20 cellular contexts compared by ENCODE assay signal in the genomic region with DNA sequence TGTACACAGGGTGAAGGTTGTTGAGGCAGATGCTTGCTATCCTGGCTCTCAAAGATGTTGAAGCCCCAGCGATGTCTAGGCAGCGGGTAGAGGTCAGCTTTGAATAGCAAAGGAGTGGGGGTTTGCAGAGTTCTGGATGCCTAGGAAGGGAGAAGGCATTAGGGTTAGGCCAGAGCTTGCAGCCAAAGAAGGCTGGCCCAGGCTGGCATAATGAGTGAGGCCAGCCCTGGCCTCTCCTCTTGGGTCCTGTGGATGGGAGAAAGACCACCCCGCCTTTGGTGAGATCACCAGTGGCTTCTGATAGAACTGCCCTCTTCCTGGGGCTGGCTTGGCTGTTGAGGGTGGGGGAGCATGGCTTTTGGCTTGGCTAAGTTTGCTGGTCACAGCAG. TPM values are rescaled to one million over a fixed set of nuclear protein-coding genes. Genes with fewer than 3 reads are reported as not detected.
"Had no signal": no experiment of that assay in that cellular context is flagged by ENCODE, and none has a peak within 500 bp of the region (broad histone marks: within the 10 kb centered on the region; RNA-seq: fewer than 3 reads in every experiment).

No MANE protein-coding gene starts in this region.

- H3K4me3 Mint-ChIP-seq: stimulated activated naive CD8-positive, alpha-beta T cell treated with anti-CD3 and anti-CD28 coated beads, Interleukin-15, Interleukin-2, amounts not matched to agents 100 ng/mL and 50 ng/mL, for 24 hours; T-helper 1 cell treated with Interleukin-12 subunit alpha and Interleukin-12 subunit beta and Interleukin-4 antibody, amounts not matched to agents 30 μg/mL and 1 μg/mL, for 36 hours had no signal

- H3K36me3 ChIP-seq: gastrocnemius medialis, heart right ventricle, lower lobe of right lung, thoracic aorta, upper lobe of right lung, WERI-Rb-1 had no signal

- H3K27me3 ChIP-seq: upper lobe of right lung had no signal

- H3K9me3 ChIP-seq: gastrocnemius medialis, heart right ventricle, lower lobe of right lung, thoracic aorta, upper lobe of right lung had no signal

- H3K27ac ChIP-seq: gastrocnemius medialis, heart right ventricle, lower lobe of right lung, thoracic aorta, upper lobe of right lung, WERI-Rb-1 had no signal

- H3K4me1 ChIP-seq: gastrocnemius medialis, heart right ventricle, lower lobe of right lung, upper lobe of right lung had no signal

- H3K9me3 Mint-ChIP-seq: stimulated activated naive CD8-positive, alpha-beta T cell treated with anti-CD3 and anti-CD28 coated beads, Interleukin-15, Interleukin-2, amounts not matched to agents 100 ng/mL and 50 ng/mL, for 24 hours; T-helper 1 cell treated with Interleukin-12 subunit alpha and Interleukin-12 subunit beta and Interleukin-4 antibody, amounts not matched to agents 30 μg/mL and 1 μg/mL, for 36 hours had no signal

- H3K4me3 ChIP-seq: gastrocnemius medialis, heart right ventricle, lower lobe of right lung, smooth muscle cell, thoracic aorta, upper lobe of right lung had no signal

- H3K4me2 ChIP-seq: smooth muscle cell had no signal

- DNase-seq: activated CD4-positive, alpha-beta T cell treated with anti-CD3 and anti-CD28 coated beads, Interleukin-2, amount 50 U/mL, for 48 hours; activated naive CD4-positive, alpha-beta T cell treated with Interleukin-2 at 50 U/mL for 16 hours; anterior cingulate cortex; cortex of kidney; effector CD8-positive, alpha-beta T cell; gastrocnemius medialis; heart right ventricle; left colon; lower lobe of right lung; midbrain; posterior cingulate gyrus; stimulated activated CD4-positive, alpha-beta T cell treated with anti-CD3 and anti-CD28 coated beads, Interleukin-4, amount 100 ng/mL, for 4 hours; upper lobe of right lung; WERI-Rb-1 had no signal

- ATAC-seq: gastrocnemius medialis, heart right ventricle, left colon, lower lobe of right lung, upper lobe of right lung had no signal

- H3K27ac Mint-ChIP-seq: stimulated activated naive CD8-positive, alpha-beta T cell treated with anti-CD3 and anti-CD28 coated beads, Interleukin-15, Interleukin-2, amounts not matched to agents 100 ng/mL and 50 ng/mL, for 24 hours; T-helper 1 cell treated with Interleukin-12 subunit alpha and Interleukin-12 subunit beta and Interleukin-4 antibody, amounts not matched to agents 30 μg/mL and 1 μg/mL, for 36 hours had no signal

RNA-seq across cellular contexts. Expression of a gene that starts 0.4 kb away (rescaled TPM):
- total RNA-seq: fibroblast of lung, gastrocnemius medialis, heart right ventricle, left colon, myocyte, smooth muscle cell, thoracic aorta had no signal
- polyA plus RNA-seq: fibroblast of lung, heart right ventricle, smooth muscle cell had no signal

RNA-seq across cellular contexts. Expression of a gene that starts 8.9 kb away (rescaled TPM):
- total RNA-seq: fibroblast of lung, gastrocnemius medialis, heart right ventricle, myocyte, smooth muscle cell, thoracic aorta had no signal
- polyA plus RNA-seq: fibroblast of lung, heart right ventricle, smooth muscle cell had no signal

RNA-seq across cellular contexts. Expression of a gene that starts 14.5 kb away (rescaled TPM):
- total RNA-seq: gastrocnemius medialis, myocyte, thoracic aorta had no signal

RNA-seq across cellular contexts. Expression of a gene that starts 59.3 kb away (rescaled TPM):
- total RNA-seq: fibroblast of lung, myocyte, smooth muscle cell, thoracic aorta had no signal
- polyA plus RNA-seq: fibroblast of lung, smooth muscle cell had no signal
